Comparison of ENCODE assay signal across 22 cellular contexts in the genomic region with DNA sequence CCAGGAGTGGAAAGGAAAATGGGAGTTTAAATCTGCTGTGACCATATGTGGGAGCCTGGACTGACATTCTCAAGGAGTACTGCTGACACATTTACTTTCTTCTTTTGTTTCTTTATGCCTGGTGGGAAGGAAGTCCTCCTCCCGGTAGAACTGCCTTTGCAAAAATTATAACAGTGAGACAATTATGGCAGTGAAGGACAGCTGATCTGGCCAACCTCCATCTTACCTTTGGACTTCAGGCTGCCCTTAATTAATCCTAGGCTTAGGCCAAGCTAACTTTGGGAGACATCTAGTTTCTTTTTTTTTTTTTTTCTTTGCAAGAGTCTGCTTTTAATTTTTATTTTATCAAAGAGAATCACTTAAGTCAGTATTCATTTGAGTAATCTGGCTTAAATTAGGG.
DNase-seq lines count a peak whose midpoint lies in the region; ATAC-seq, FAIRE-seq and TF ChIP-seq lines count a peak whose summit lies in the region.
"Had no signal": no experiment of that assay in that cellular context is flagged by ENCODE, and none has a peak within 500 bp of the region (broad histone marks: within the 10 kb centered on the region; RNA-seq: fewer than 3 reads in every experiment).

No MANE protein-coding gene starts in this region.

- H3K36me3 ChIP-seq in CD4-positive, alpha-beta memory T cell (ENCODE audit: insufficient read depth, low read length) = no peaks in the 10 kb centered on the region
- H3K36me3 ChIP-seq in OCI-LY7 (ENCODE audit: insufficient read depth, low read length) (no peaks in the 10 kb centered on the region), small intestine (ENCODE audit: control insufficient read depth in 2 of 2, insufficient read depth in 2 of 2, low read length in 2 of 2) (no peaks in the 10 kb centered on the region)

- 5 to 32% (median 13%) methylated on average over 1 of the region's 1 CpG for WGBS in small intestine, 3 donors

- no TSS peak for BruUV-seq in OCI-LY7 (replicated peaks; lab: Mats Ljungman, UMichigan)

- peaks cover 52% of the 10 kb centered on the region for H3K4me1 ChIP-seq in CD4-positive, alpha-beta memory T cell (ENCODE audit: insufficient read depth, low read length)
- H3K4me1 ChIP-seq in OCI-LY7 (ENCODE audit: insufficient read depth, low read length, poor library complexity, severe bottlenecking) (peaks cover 76% of the 10 kb centered on the region), small intestine (ENCODE audit: control insufficient read depth in 2 of 2, insufficient read depth in 1 of 2, low read depth in 1 of 2, low read length in 1 of 2) (peaks cover 2 to 3% of the 10 kb centered on the region in 2 donors)

- H3K9me3 ChIP-seq in CD4-positive, alpha-beta memory T cell (ENCODE audit: control insufficient read depth in 1 of 2, low read length in 2 of 2) = no peaks in the 10 kb centered on the region
- H3K9me3 ChIP-seq in OCI-LY7 (ENCODE audit: low read length) = no peaks in the 10 kb centered on the region
- H3K9me3 ChIP-seq in small intestine (ENCODE audit: control insufficient read depth, low read depth) = no peaks in the 10 kb centered on the region

- intact Hi-C loops in activated naive CD4-positive, alpha-beta T cell treated with anti-CD3 and anti-CD28 coated beads for 36 hours (cut with micrococcal nuclease) = no loop called here
- intact Hi-C loops in CD4-positive, alpha-beta memory T cell (cut with micrococcal nuclease) = no loop called here
- intact Hi-C loops in OCI-LY7 (cut with micrococcal nuclease; ENCODE audit: unreplicated experiment) = no loop called here

- CTCF ChIA-PET in activated naive CD4-positive, alpha-beta T cell treated with anti-CD3 and anti-CD28 coated beads, Interleukin-2, amount 10 ng/mL, durations not matched to agents 7 days and 5 days (lab: Charles Lee) = no interaction called here
- CTCF ChIA-PET in activated naive CD4-positive, alpha-beta T cell treated with anti-CD3 and anti-CD28 coated beads for 36 hours (lab: Charles Lee) = interaction anchor here (0.6 kb wide), 1 partner anchor 12 kb away, joined by 4 read pairs; no protein-coding TSS in a partner anchor
- CTCF ChIA-PET in CD4-positive, alpha-beta memory T cell (lab: Charles Lee; ENCODE audit: partially characterized antibody) = no interaction called here
- CTCF ChIA-PET in OCI-LY7 (lab: Charles Lee; ENCODE audit: unreplicated experiment) = no interaction called here

- no peaks in the 10 kb centered on the region for H3K27me3 ChIP-seq in CD4-positive, alpha-beta memory T cell (ENCODE audit: insufficient read depth, low read length)
- H3K27me3 ChIP-seq in small intestine (ENCODE audit: control insufficient read depth in 2 of 2, insufficient read depth in 2 of 2, low read length in 2 of 2) = no peaks in the 10 kb centered on the region

- H3K4me3 Mint-ChIP-seq in activated naive CD4-positive, alpha-beta T cell treated with anti-CD3 and anti-CD28 coated beads, Interleukin-2, amount 10 ng/mL, durations not matched to agents 7 days and 5 days = no peak overlapping the region
- no peak overlapping the region for H3K4me3 Mint-ChIP-seq in activated naive CD4-positive, alpha-beta T cell treated with anti-CD3 and anti-CD28 coated beads for 36 hours
- H3K4me3 Mint-ChIP-seq in CD4-positive, alpha-beta memory T cell = no peak overlapping the region

- ATAC-seq in GM19023 (IDR thresholded peaks at IDR 0.05; ENCODE audit: unreplicated experiment) = no peak
- ATAC-seq: GM12878 had no signal

- H3K4me3 ChIP-seq in CD4-positive, alpha-beta memory T cell (ENCODE audit: low read length in 2 of 2) = no peak overlapping the region
- H3K4me3 ChIP-seq in OCI-LY7 (ENCODE audit: low read depth, low read length, poor library complexity, severe bottlenecking) (no peak overlapping the region), small intestine (ENCODE audit: low read depth in 1 of 2, low read length in 2 of 2) (no peak overlapping the region)
- H3K4me3 ChIP-seq: GM12878, GM23248, PC-9, SK-N-MC had no signal

- POLR2A ChIA-PET in CD4-positive, alpha-beta memory T cell (lab: Charles Lee; ENCODE audit: partially characterized antibody) = no interaction called here
- POLR2A ChIA-PET in OCI-LY7 (lab: Charles Lee) = interaction anchor here (0.6 to 1.8 kb wide), 6 partner anchors 10 to 116 kb away, joined by 3 to 8 read pairs (median 4); no protein-coding TSS in a partner anchor

- peaks cover 26% of the 10 kb centered on the region for H3K27me3 Mint-ChIP-seq in activated naive CD4-positive, alpha-beta T cell treated with anti-CD3 and anti-CD28 coated beads, Interleukin-2, amount 10 ng/mL, durations not matched to agents 7 days and 5 days
- H3K27me3 Mint-ChIP-seq in activated naive CD4-positive, alpha-beta T cell treated with anti-CD3 and anti-CD28 coated beads for 36 hours (ENCODE audit: low read depth) = no peaks in the 10 kb centered on the region
- no peaks in the 10 kb centered on the region for H3K27me3 Mint-ChIP-seq in CD4-positive, alpha-beta memory T cell

- no peaks in the 10 kb centered on the region for H4K20me1 ChIP-seq in OCI-LY7 (ENCODE audit: insufficient read depth, low read length)

- H3K9me3 Mint-ChIP-seq in activated naive CD4-positive, alpha-beta T cell treated with anti-CD3 and anti-CD28 coated beads, Interleukin-2, amount 10 ng/mL, durations not matched to agents 7 days and 5 days = no peaks in the 10 kb centered on the region
- no peaks in the 10 kb centered on the region for H3K9me3 Mint-ChIP-seq in activated naive CD4-positive, alpha-beta T cell treated with anti-CD3 and anti-CD28 coated beads for 36 hours
- no peaks in the 10 kb centered on the region for H3K9me3 Mint-ChIP-seq in CD4-positive, alpha-beta memory T cell

- H3K27ac ChIP-seq in CD4-positive, alpha-beta memory T cell (ENCODE audit: low read depth, low read length) = no peak overlapping the region
- H3K27ac ChIP-seq in OCI-LY7 (ENCODE audit: low read depth, low read length, poor library complexity, severe bottlenecking) (peak overlapping the region; percentile 98), small intestine (ENCODE audit: low read depth in 1 of 2, low read length in 1 of 2) (peak overlapping the region in 1 of 2 donors; percentile 6)
- H3K27ac ChIP-seq: GM23248, PC-9, RWPE1, SK-N-MC had no signal

- peaks cover 50% of the 10 kb centered on the region for H3K4me1 Mint-ChIP-seq in activated naive CD4-positive, alpha-beta T cell treated with anti-CD3 and anti-CD28 coated beads, Interleukin-2, amount 10 ng/mL, durations not matched to agents 7 days and 5 days
- peaks cover 26% of the 10 kb centered on the region for H3K4me1 Mint-ChIP-seq in activated naive CD4-positive, alpha-beta T cell treated with anti-CD3 and anti-CD28 coated beads for 36 hours (ENCODE audit: low read depth)
- peaks cover 44 to 77% (median 49%) of the 10 kb centered on the region in 4 donors for H3K4me1 Mint-ChIP-seq in CD4-positive, alpha-beta memory T cell

- no peaks in the 10 kb centered on the region for H3K79me2 ChIP-seq in OCI-LY7 (ENCODE audit: insufficient read depth, low read depth, low read length)

- no peaks in the 10 kb centered on the region for H3K36me3 Mint-ChIP-seq in activated naive CD4-positive, alpha-beta T cell treated with anti-CD3 and anti-CD28 coated beads, Interleukin-2, amount 10 ng/mL, durations not matched to agents 7 days and 5 days
- H3K36me3 Mint-ChIP-seq in activated naive CD4-positive, alpha-beta T cell treated with anti-CD3 and anti-CD28 coated beads for 36 hours (ENCODE audit: low read depth) = no peaks in the 10 kb centered on the region
- H3K36me3 Mint-ChIP-seq in CD4-positive, alpha-beta memory T cell = no peaks in the 10 kb centered on the region

- H3K27ac Mint-ChIP-seq in activated naive CD4-positive, alpha-beta T cell treated with anti-CD3 and anti-CD28 coated beads, Interleukin-2, amount 10 ng/mL, durations not matched to agents 7 days and 5 days = peak overlapping the region; percentile 55
- no peak overlapping the region for H3K27ac Mint-ChIP-seq in activated naive CD4-positive, alpha-beta T cell treated with anti-CD3 and anti-CD28 coated beads for 36 hours
- H3K27ac Mint-ChIP-seq in CD4-positive, alpha-beta memory T cell = peak overlapping the region in 4 of 7 donors; percentile 8 to 73 (median 65)

- FAIRE-seq in small intestine (lab: Jason Lieb, UNC) = no peak
- FAIRE-seq: GM12878, HTR-8/SVneo had no signal

- no peak overlapping the region for H3K4me2 ChIP-seq in OCI-LY7 (ENCODE audit: low read length)
- H3K4me2 ChIP-seq: PC-9 had no signal

- peak overlapping the region; percentile 39; the same call in 1 of the 2 replicates for H2AFZ ChIP-seq in OCI-LY7 (ENCODE audit: low read length)
- H2AFZ ChIP-seq: GM23248, PC-9 had no signal

- no peaks in the 10 kb centered on the region for H3K9me2 ChIP-seq in OCI-LY7 (ENCODE audit: insufficient read depth, low read length)

- no peak for TF ChIP-seq CTCF in OCI-LY7 (conservative IDR thresholded peaks at IDR 0.05; ENCODE audit: low read length)

- DNase-seq in activated naive CD4-positive, alpha-beta T cell treated with anti-CD3 and anti-CD28 coated beads, Interleukin-2, amount 10 ng/mL, durations not matched to agents 7 days and 5 days = no peak
- no peak for DNase-seq in activated naive CD4-positive, alpha-beta T cell treated with anti-CD3 and anti-CD28 coated beads for 36 hours
- no peak for DNase-seq in CD4-positive, alpha-beta memory T cell
- DNase-seq in OCI-LY7 (ENCODE audit: low spot score) (no peak), small intestine (peak; percentile 80), NOMO-1 treated with dmso at 0.1 percent for 144 hours (lab: John Stamatoyannopoulos, UW; ENCODE audit: unreplicated experiment) (no peak), DMS 273 (lab: John Stamatoyannopoulos, UW; ENCODE audit: unreplicated experiment) (no peak)
- DNase-seq: AML-193, COR-L47, DND-41, GM23248, HCEC 1CT, NCI-H1694, NCI-H446 treated with DMSO at 0.1 percent for 48 hours, NCI-H526 treated with DMSO at 0.1 percent for 48 hours, PC-9, SHP77 treated with DMSO at 0.1 percent for 48 hours had no signal
